Comparison of ENCODE assay signal across 18 cellular contexts in the genomic region with DNA sequence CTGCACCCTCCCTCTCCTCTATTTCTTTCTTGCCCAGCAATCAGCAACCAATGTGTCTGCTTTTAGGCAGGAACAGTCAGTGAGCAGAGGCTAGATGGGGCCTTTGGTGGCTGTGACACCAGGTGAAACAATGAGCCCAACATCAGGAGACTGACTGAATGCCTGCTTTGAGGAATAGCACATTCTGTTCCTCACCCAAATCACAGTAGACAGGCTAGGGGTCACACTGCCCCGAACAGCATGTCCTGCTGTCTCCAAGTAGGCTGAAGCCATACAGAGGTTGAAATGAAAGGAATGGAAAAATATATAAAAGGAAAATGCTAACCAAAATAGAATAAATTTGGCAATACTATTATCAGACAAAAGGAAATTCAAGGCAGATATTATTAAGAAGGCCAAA.
DNase-seq lines count a peak whose midpoint lies in the region; ATAC-seq, FAIRE-seq and TF ChIP-seq lines count a peak whose summit lies in the region.
"Had no signal": no experiment of that assay in that cellular context is flagged by ENCODE, and none has a peak within 500 bp of the region (broad histone marks: within the 10 kb centered on the region; RNA-seq: fewer than 3 reads in every experiment).

No MANE protein-coding gene starts in this region.

- CTCF ChIA-PET in HepG2 (lab: Yijun Ruan, JAX; ENCODE audit: low intra/inter-chr PET ratio, low total read pairs), result no interaction called here

- H2AFZ ChIP-seq in HepG2 (ENCODE audit: low read length) (no peak overlapping the region), neural progenitor cell (replicated peaks) (peak overlapping the region; percentile 51)

- in situ Hi-C loops in HepG2 (cut with HindIII; ENCODE audit: extremely low pct_ligation_motif_present, low pct_unique_long_range_greater_than_20kb), result no loop called here

- H3K36me3 Mint-ChIP-seq in neural progenitor cell, result no peaks in the 10 kb centered on the region
- H3K36me3 Mint-ChIP-seq: CD4-positive, CD25-positive, alpha-beta regulatory T cell; CD8-positive, alpha-beta T cell had no signal

- peaks cover 3% of the 10 kb centered on the region for H3K27me3 Mint-ChIP-seq in neural progenitor cell (ENCODE audit: insufficient read depth, low read depth)
- H3K27me3 Mint-ChIP-seq: B cell had no signal

- no peak overlapping the region for H3K4me3 Mint-ChIP-seq in neural progenitor cell
- H3K4me3 Mint-ChIP-seq: B cell; CD4-positive, CD25-positive, alpha-beta regulatory T cell; CD8-positive, alpha-beta T cell had no signal

- no peak for TF ChIP-seq RAD21 in liver (IDR thresholded peaks at IDR 0.05)
- no peak for TF ChIP-seq RAD21 in HepG2 (CRISPR knock-in tag; IDR thresholded peaks at IDR 0.05)

- H3K27ac ChIP-seq in liver (ENCODE audit: low read depth in 1 of 2, low read length in 2 of 2) (no peak overlapping the region), HepG2 (ENCODE audit: extremely low read length, insufficient read depth, low read length) (no peak overlapping the region), heart left ventricle (no peak overlapping the region), neural progenitor cell (no peak overlapping the region), small intestine (ENCODE audit: low read depth in 1 of 2, low read length in 1 of 2) (no peak overlapping the region)
- H3K27ac ChIP-seq: BLaER1, C4-2B had no signal

- H3K36me3 ChIP-seq in liver (ENCODE audit: control insufficient read depth in 4 of 4, insufficient read depth in 3 of 4, low read depth in 1 of 4, low read length in 3 of 4), result no peaks in the 10 kb centered on the region
- no peaks in the 10 kb centered on the region for H3K36me3 ChIP-seq in HepG2 (replicated peaks in 1 of 2; ENCODE audit: control insufficient read depth in 1 of 2, insufficient read depth in 2 of 2, low read length in 2 of 2)
- H3K36me3 ChIP-seq in heart left ventricle, result no peaks in the 10 kb centered on the region
- H3K36me3 ChIP-seq in neural progenitor cell, result no peaks in the 10 kb centered on the region
- no peaks in the 10 kb centered on the region for H3K36me3 ChIP-seq in small intestine (ENCODE audit: control insufficient read depth in 2 of 2, insufficient read depth in 2 of 2, low read length in 2 of 2)
- H3K36me3 ChIP-seq: BLaER1 had no signal

- H3K4me2 ChIP-seq in HepG2 (ENCODE audit: low read depth, low read length) (no peak overlapping the region), neural progenitor cell (no peak overlapping the region)
- H3K4me2 ChIP-seq: BLaER1 had no signal

- no peak overlapping the region for H3K4me3 ChIP-seq in liver (ENCODE audit: low read depth in 1 of 3, low read length in 3 of 3)
- no peak overlapping the region for H3K4me3 ChIP-seq in HepG2 (replicated peaks in 1 of 3; ENCODE audit: insufficient read depth in 1 of 3, low read depth in 2 of 3, low read length in 3 of 3)
- H3K4me3 ChIP-seq in heart left ventricle, result no peak overlapping the region
- H3K4me3 ChIP-seq in neural progenitor cell, result no peak overlapping the region
- no peak overlapping the region for H3K4me3 ChIP-seq in small intestine (ENCODE audit: low read depth in 1 of 2, low read length in 2 of 2)
- H3K4me3 ChIP-seq: BLaER1 had no signal

- H3K79me2 ChIP-seq in HepG2 (ENCODE audit: insufficient read depth, low read length) (no peaks in the 10 kb centered on the region), neural progenitor cell (ENCODE audit: low read depth) (no peaks in the 10 kb centered on the region)

- H3K27me3 ChIP-seq in liver (ENCODE audit: control insufficient read depth in 4 of 4, insufficient read depth in 4 of 4, low read length in 3 of 4), result no peaks in the 10 kb centered on the region
- peaks cover 0 to 8% of the 10 kb centered on the region in 2 experiments; a peak in 1 of 5 replicates for H3K27me3 ChIP-seq in HepG2 (ENCODE audit: control insufficient read depth in 1 of 2, insufficient read depth in 2 of 2, low read length in 2 of 2)
- H3K27me3 ChIP-seq in heart left ventricle, result no peaks in the 10 kb centered on the region
- no peaks in the 10 kb centered on the region for H3K27me3 ChIP-seq in neural progenitor cell
- no peaks in the 10 kb centered on the region for H3K27me3 ChIP-seq in small intestine (ENCODE audit: control insufficient read depth in 2 of 2, insufficient read depth in 2 of 2, low read length in 2 of 2)
- H3K27me3 ChIP-seq: BLaER1 had no signal

- FAIRE-seq in HepG2 (lab: Jason Lieb, UNC) (no peak), small intestine (lab: Jason Lieb, UNC) (no peak)
- FAIRE-seq: GM12892 had no signal

- POLR2A ChIA-PET in HepG2 (lab: Yijun Ruan, JAX), result no interaction called here

- TF ChIP-seq EP300 in HepG2 (IDR thresholded peaks at IDR 0.05; ENCODE audit: low read depth in 2 of 2, low read length in 2 of 2) (no peak), HepG2 (CRISPR knock-in tag; IDR thresholded peaks at IDR 0.05; ENCODE audit: borderline replicate concordance) (no peak)

- H3K9ac ChIP-seq in liver (ENCODE audit: low read depth in 1 of 2, low read length in 2 of 2) (no peak overlapping the region), HepG2 (ENCODE audit: insufficient read depth, low read depth, low read length) (no peak overlapping the region), neural progenitor cell (no peak overlapping the region)
- H3K9ac ChIP-seq: BLaER1 had no signal

- no peaks in the 10 kb centered on the region for H3K4me1 Mint-ChIP-seq in neural progenitor cell
- H3K4me1 Mint-ChIP-seq: B cell; CD4-positive, CD25-positive, alpha-beta regulatory T cell had no signal

- H3K9me3 Mint-ChIP-seq in neural progenitor cell, result peaks cover 18% of the 10 kb centered on the region

- ATAC-seq in HepG2, result no peak
- peak; percentile 64 to 90 (median 70) for ATAC-seq in heart left ventricle
- ATAC-seq: CD8-positive, alpha-beta T cell had no signal

- no peak for DNase-seq in HepG2 (ENCODE audit: low spot score)
- no peak for DNase-seq in heart left ventricle
- DNase-seq in neural progenitor cell (ENCODE audit: low spot score), result no peak
- DNase-seq in superior temporal gyrus (ENCODE audit: extremely low spot score), result no peak
- no peak for DNase-seq in small intestine
- DNase-seq: Caco-2; CD4-positive, CD25-positive, alpha-beta regulatory T cell; CD8-positive, alpha-beta T cell; DMS153; DND-41; GOT3; H7; HCEC 1CT had no signal

- TF ChIP-seq CTCF in liver (IDR thresholded peaks at IDR 0.05; ENCODE audit: low read depth, low read length, missing input control) (no peak), HepG2 (CRISPR knock-in tag; IDR thresholded peaks at IDR 0.05) (no peak), heart left ventricle (IDR thresholded peaks at IDR 0.05) (no peak), neural progenitor cell (IDR thresholded peaks at IDR 0.05) (no peak)

- H3K9me3 ChIP-seq in liver (ENCODE audit: control insufficient read depth in 4 of 4, low read length in 3 of 4) (peaks cover 3 to 7% (median 4%) of the 10 kb centered on the region in 4 donors), HepG2 (ENCODE audit: low read length) (peaks cover 20% of the 10 kb centered on the region), heart left ventricle (peaks cover 0 to 34% (median 19%) of the 10 kb centered on the region in 12 donors), neural progenitor cell (ENCODE audit: low read depth) (peaks cover 2% of the 10 kb centered on the region), small intestine (ENCODE audit: control insufficient read depth, low read depth) (no peaks in the 10 kb centered on the region)

- H3K4me1 ChIP-seq in liver (ENCODE audit: control insufficient read depth in 4 of 4, insufficient read depth in 4 of 4, low read length in 3 of 4) (no peaks in the 10 kb centered on the region), HepG2 (ENCODE audit: insufficient read depth, low read length) (no peaks in the 10 kb centered on the region), heart left ventricle (peaks cover 0 to 15% (median 2%) of the 10 kb centered on the region in 12 donors), neural progenitor cell (no peaks in the 10 kb centered on the region), small intestine (ENCODE audit: control insufficient read depth in 2 of 2, insufficient read depth in 1 of 2, low read depth in 1 of 2, low read length in 1 of 2) (no peaks in the 10 kb centered on the region)
- H3K4me1 ChIP-seq: BLaER1, Caco-2 had no signal

- TF ChIP-seq POLR2A in HepG2 (IDR thresholded peaks at IDR 0.05; ENCODE audit: insufficient read depth in 1 of 2, low read depth in 2 of 2, low read length in 2 of 2), result no peak
- TF ChIP-seq POLR2A in heart left ventricle (IDR thresholded peaks at IDR 0.05), result no peak

- no TSS peak for BruUV-seq in HepG2 (replicated peaks; lab: Mats Ljungman, UMichigan)

- intact Hi-C loops in HepG2 (cut with micrococcal nuclease; ENCODE audit: unreplicated experiment) (no loop called here), heart left ventricle (cut with DNase I) (no loop called here)

- no peak overlapping the region for H3K27ac Mint-ChIP-seq in neural progenitor cell
- H3K27ac Mint-ChIP-seq: B cell; CD4-positive, CD25-positive, alpha-beta regulatory T cell; CD8-positive, alpha-beta T cell had no signal

- 73% methylated on average over 1 of the region's 1 CpG for WGBS in liver
- 4% methylated on average over 1 of the region's 1 CpG for WGBS in HepG2 (ENCODE audit: low lambda C conversion rate)
- 31 to 73% (median 49%) methylated on average over 1 of the region's 1 CpG for WGBS in heart left ventricle, 4 donors
- 79 to 89% (median 82%) methylated on average over 1 of the region's 1 CpG for WGBS in small intestine, 3 donors

- H4K20me1 ChIP-seq in HepG2 (ENCODE audit: insufficient read depth, low read length) (no peaks in the 10 kb centered on the region), neural progenitor cell (ENCODE audit: low read depth) (no peaks in the 10 kb centered on the region)
- H4K20me1 ChIP-seq: BLaER1 had no signal

- no peaks in the 10 kb centered on the region for H3F3A ChIP-seq in neural progenitor cell (ENCODE audit: low read depth)

TF ChIP-seq in liver, 16 proteins besides CTCF, POLR2A, EP300 and RAD21:
- peak; percentile 88 for TF ChIP-seq NR2F2 (IDR thresholded peaks at IDR 0.05)
- TF ChIP-seq YY1 (IDR thresholded peaks at IDR 0.05), result no peak

TF ChIP-seq in HepG2, 621 proteins besides CTCF, POLR2A, EP300 and RAD21 (continues in another document):
- no peak for TF ChIP-seq THAP11 (CRISPR knock-in tag; IDR thresholded peaks at IDR 0.05)
- TF ChIP-seq HES4 (CRISPR knock-in tag; IDR thresholded peaks at IDR 0.05; ENCODE audit: borderline replicate concordance), result no peak
- TF ChIP-seq ZNF317 (CRISPR knock-in tag; IDR thresholded peaks at IDR 0.05), result no peak
